In genomic region chr2:176130917-176131616, GRCh38 we compare ENCODE assay signal across 9 cellular contexts. TPM values are rescaled to one million over a fixed set of nuclear protein-coding genes. Genes with fewer than 3 reads are reported as not detected.
DNase-seq lines count a peak whose midpoint lies in the region; TF ChIP-seq lines count a peak whose summit lies in the region.
"Had no signal": no experiment of that assay in that cellular context is flagged by ENCODE, and none has a peak within 500 bp of the region (broad histone marks: within the 10 kb centered on the region; RNA-seq: fewer than 3 reads in every experiment).

No MANE protein-coding gene starts in this region.

- DNase-seq in Caco-2: no peak
- DNase-seq in SJCRH30: no peak
- no peak for DNase-seq in foreskin fibroblast
- DNase-seq in pons (ENCODE audit: low spot score): no peak
- DNase-seq in DMS53 treated with DMSO at 0.1 percent for 48 hours (lab: John Stamatoyannopoulos, UW; ENCODE audit: unreplicated experiment): no peak
- DNase-seq in OCI-M1 (lab: John Stamatoyannopoulos, UW): no peak

- H3K27ac Mint-ChIP-seq in Caco-2 (ENCODE audit: unreplicated experiment): no peak overlapping the region

- no peak overlapping the region for H3K4me3 ChIP-seq in Caco-2 (ENCODE audit: low read depth, low read length)
- H3K4me3 ChIP-seq in SJCRH30: peak overlapping the region; percentile 73
- H3K4me3 ChIP-seq in foreskin fibroblast (ENCODE audit: low read depth in 1 of 2, low read length in 2 of 2): peak overlapping the region; percentile 49 to 50
- peak overlapping the region; percentile 65 for H3K4me3 ChIP-seq in skeletal muscle satellite cell (ENCODE audit: low read length)

- peaks cover 32% of the 10 kb centered on the region for H3K4me1 Mint-ChIP-seq in Caco-2 (ENCODE audit: low read depth, unreplicated experiment)

- peaks cover 29% of the 10 kb centered on the region for H3K4me1 ChIP-seq in Caco-2
- H3K4me1 ChIP-seq in SJCRH30: peaks cover 11% of the 10 kb centered on the region; the same call in 1 of the 2 replicates
- H3K4me1 ChIP-seq in skeletal muscle satellite cell (ENCODE audit: control insufficient read depth, insufficient read depth, low read length): peaks cover 3% of the 10 kb centered on the region

- peak overlapping the region; percentile 78 for H3K4me2 ChIP-seq in skeletal muscle satellite cell (ENCODE audit: low read length)

- intact Hi-C loops in Caco-2 (cut with micrococcal nuclease; ENCODE audit: unreplicated experiment): no loop called here

- H3K27me3 Mint-ChIP-seq in Caco-2 (ENCODE audit: insufficient read depth, unreplicated experiment): peaks cover 63% of the 10 kb centered on the region

- TF ChIP-seq CTCF in Caco-2 (IDR thresholded peaks at IDR 0.05; ENCODE audit: insufficient read depth in 1 of 2, low read depth in 1 of 2, low read length in 1 of 2, severe bottlenecking in 1 of 2, unreplicated experiment in 1 of 2) (no peak), foreskin fibroblast (IDR thresholded peaks at IDR 0.05; ENCODE audit: low read depth, low read length) (no peak)

- H3K9me3 ChIP-seq in Caco-2: no peaks in the 10 kb centered on the region
- H3K9me3 ChIP-seq in SJCRH30 (replicated peaks): no peaks in the 10 kb centered on the region
- H3K9me3 ChIP-seq in skeletal muscle satellite cell (replicated peaks; ENCODE audit: low read length): no peaks in the 10 kb centered on the region

- CTCF ChIA-PET in Caco-2 (lab: Charles Lee): interaction anchor here (1.1 to 1.3 kb wide), 2 partner anchors 324 to 423 kb away, joined by 3 to 4 read pairs; no protein-coding TSS in a partner anchor

- no peak overlapping the region for H3K27ac ChIP-seq in SJCRH30

- H3K9ac ChIP-seq in skeletal muscle satellite cell (ENCODE audit: low read depth, low read length): peak overlapping the region; percentile 47

- H3K4me3 Mint-ChIP-seq in Caco-2 (ENCODE audit: unreplicated experiment): peak overlapping the region; percentile 66

- H3K36me3 Mint-ChIP-seq in Caco-2 (ENCODE audit: insufficient read depth, unreplicated experiment): no peaks in the 10 kb centered on the region

- H3K9me3 Mint-ChIP-seq in Caco-2 (ENCODE audit: unreplicated experiment): no peaks in the 10 kb centered on the region

- POLR2A ChIA-PET in Caco-2 (lab: Charles Lee): interaction anchor here (0.6 kb wide), 1 partner anchor 444 kb away, joined by 4 read pairs; no protein-coding TSS in a partner anchor

- no peaks in the 10 kb centered on the region for H3K36me3 ChIP-seq in Caco-2 (ENCODE audit: control insufficient read depth, insufficient read depth, low read length)
- no peaks in the 10 kb centered on the region for H3K36me3 ChIP-seq in SJCRH30
- H3K36me3 ChIP-seq in skeletal muscle satellite cell (ENCODE audit: insufficient read depth, low read length): no peaks in the 10 kb centered on the region

- no TSS peak for BruUV-seq in Caco-2 (replicated peaks; lab: Mats Ljungman, UMichigan)

- H3K27me3 ChIP-seq in Caco-2 (replicated peaks; ENCODE audit: control insufficient read depth, insufficient read depth, low read length) (peaks cover 17% of the 10 kb centered on the region), SJCRH30 (no peaks in the 10 kb centered on the region), skeletal muscle satellite cell (ENCODE audit: control insufficient read depth, insufficient read depth, low read length) (peaks cover 20% of the 10 kb centered on the region)

RNA-seq across cellular contexts. Expression of gene HOXD8, which starts 1.6 kb away (rescaled TPM):
- not detected in 2 replicates for total RNA-seq in Caco-2 (2022)
- 8.6 and 9.9 TPM in 2 replicates for total RNA-seq in SJCRH30 (2014; rRNA removed; shearing (Covaris generic))
- total RNA-seq in skeletal muscle satellite cell (2012; rRNA removed): 6.6 and 9.0 TPM in 2 replicates
- total RNA-seq: mononuclear cell had no signal

RNA-seq across cellular contexts. Expression of gene HOXD9, which starts 8.5 kb away (rescaled TPM):
- not detected in 2 replicates for total RNA-seq in Caco-2 (2022)
- 3.9 and 4.4 TPM in 2 replicates for total RNA-seq in SJCRH30 (2014; rRNA removed; shearing (Covaris generic))
- total RNA-seq in skeletal muscle satellite cell (2012; rRNA removed): 1.1 and 1.3 TPM in 2 replicates
- total RNA-seq: mononuclear cell had no signal

RNA-seq across cellular contexts. Expression of gene HOXD10, which starts 14.5 kb away (rescaled TPM):
- total RNA-seq in Caco-2 (2022): not detected in 2 replicates
- 1.3 and 2.2 TPM in 2 replicates for total RNA-seq in SJCRH30 (2014; rRNA removed; shearing (Covaris generic))
- total RNA-seq in skeletal muscle satellite cell (2012; rRNA removed): 0.22 and 0.25 TPM in 2 replicates
- total RNA-seq: mononuclear cell had no signal

RNA-seq across cellular contexts. Expression of gene HOXD4, which starts 20.3 kb away (rescaled TPM):
- 1.00 and 1.2 TPM in 2 replicates for total RNA-seq in Caco-2 (2022)
- total RNA-seq in SJCRH30 (2014; rRNA removed; shearing (Covaris generic)): not detected in 2 replicates
- total RNA-seq in skeletal muscle satellite cell (2012; rRNA removed): 1.1 and 2.5 TPM in 2 replicates

RNA-seq across cellular contexts. Expression of gene HOXD11, which starts 24.0 kb away (rescaled TPM):
- total RNA-seq in Caco-2 (2022): not detected in 2 replicates
- total RNA-seq in SJCRH30 (2014; rRNA removed; shearing (Covaris generic)): 3.1 and 3.7 TPM in 2 replicates
- total RNA-seq in skeletal muscle satellite cell (2012; rRNA removed): not detected in 2 replicates
- total RNA-seq: dermis microvascular lymphatic vessel endothelial cell, mononuclear cell had no signal
